ENCODE assay signal across 31 cellular contexts in genomic region chr9:112712678-112713077, GRCh38.
"Had no signal": no experiment of that assay in that cellular context is flagged by ENCODE, and none has a peak within 500 bp of the region (broad histone marks: within the 10 kb centered on the region; RNA-seq: fewer than 3 reads in every experiment).

No MANE protein-coding gene starts in this region.

- H3K9me3 Mint-ChIP-seq: activated B cell treated with CpG ODN at 0.5 μM for 24 hours; activated CD8-positive, alpha-beta T cell treated with anti-CD3 and anti-CD28 coated beads for 36 hours; activated naive CD8-positive, alpha-beta T cell treated with anti-CD3 and anti-CD28 coated beads, Interleukin-2, amount 10 ng/mL, durations not matched to agents 7 days and 5 days; activated T-cell treated with anti-CD3 and anti-CD28 coated beads, Interleukin-2, amount 50 U/mL, for 4 hours; activated T-helper 17 cell treated with anti-CD3 and anti-CD28 coated beads, Interleukin-2, amount 50 U/mL, for 72 hours; effector memory CD8-positive, alpha-beta T cell; T-helper 1 cell treated with Interleukin-12 subunit alpha and Interleukin-12 subunit beta and Interleukin-4 antibody, amounts not matched to agents 30 μg/mL and 1 μg/mL, for 36 hours had no signal

- H3K4me3 ChIP-seq: esophagus squamous epithelium, gastroesophageal sphincter had no signal

- H3K27ac ChIP-seq: brain microvascular endothelial cell, esophagus squamous epithelium, gastroesophageal sphincter, WERI-Rb-1 had no signal

- H3K27me3 Mint-ChIP-seq: activated B cell treated with CpG ODN at 0.5 μM for 24 hours; activated CD8-positive, alpha-beta T cell treated with anti-CD3 and anti-CD28 coated beads for 36 hours; activated naive CD8-positive, alpha-beta T cell treated with anti-CD3 and anti-CD28 coated beads, Interleukin-2, amount 10 ng/mL, durations not matched to agents 7 days and 5 days; activated T-helper 17 cell treated with anti-CD3 and anti-CD28 coated beads, Interleukin-2, amount 50 U/mL, for 72 hours; effector memory CD8-positive, alpha-beta T cell; T-cell had no signal

- H3K27ac Mint-ChIP-seq: activated B cell treated with CpG ODN at 0.5 μM for 24 hours; activated CD8-positive, alpha-beta T cell treated with anti-CD3 and anti-CD28 coated beads for 36 hours; activated naive CD8-positive, alpha-beta T cell treated with anti-CD3 and anti-CD28 coated beads, Interleukin-2, amount 10 ng/mL, durations not matched to agents 7 days and 5 days; activated T-helper 17 cell treated with anti-CD3 and anti-CD28 coated beads, Interleukin-2, amount 50 U/mL, for 72 hours; effector memory CD8-positive, alpha-beta T cell; T-cell; T-helper 1 cell treated with Interleukin-12 subunit alpha and Interleukin-12 subunit beta and Interleukin-4 antibody, amounts not matched to agents 30 μg/mL and 1 μg/mL, for 36 hours; T-helper 2 cell treated with Interferon-gamma antibody and Interleukin-4, amounts not matched to agents 5 μg/mL and 100 μg/mL, for 36 hours had no signal

- H3K4me3 Mint-ChIP-seq: activated B cell treated with CpG ODN at 0.5 μM for 24 hours; activated CD8-positive, alpha-beta T cell treated with anti-CD3 and anti-CD28 coated beads for 36 hours; activated naive CD8-positive, alpha-beta T cell treated with anti-CD3 and anti-CD28 coated beads, Interleukin-2, amount 10 ng/mL, durations not matched to agents 7 days and 5 days; activated T-cell treated with anti-CD3 and anti-CD28 coated beads, Interleukin-2, amount 50 U/mL, for 4 hours; activated T-helper 17 cell treated with anti-CD3 and anti-CD28 coated beads, Interleukin-2, amount 50 U/mL, for 72 hours; effector memory CD8-positive, alpha-beta T cell; T-helper 1 cell treated with Interleukin-12 subunit alpha and Interleukin-12 subunit beta and Interleukin-4 antibody, amounts not matched to agents 30 μg/mL and 1 μg/mL, for 36 hours; T-helper 2 cell treated with Interferon-gamma antibody and Interleukin-4, amounts not matched to agents 5 μg/mL and 100 μg/mL, for 36 hours had no signal

- DNase-seq: activated B cell treated with CpG ODN at 0.5 μM for 24 hours; activated CD4-positive, alpha-beta T cell treated with anti-CD3 and anti-CD28 coated beads for 48 hours; activated CD4-positive, alpha-beta T cell treated with anti-CD3 and anti-CD28 coated beads, Interleukin-2, amount 50 U/mL, for 1 hour; activated CD4-positive, alpha-beta T cell treated with anti-CD3 and anti-CD28 coated beads, Interleukin-2, amount 50 U/mL, for 48 hours; activated CD8-positive, alpha-beta memory T cell treated with anti-CD3 and anti-CD28 coated beads for 24 hours; activated CD8-positive, alpha-beta T cell treated with anti-CD3 and anti-CD28 coated beads for 36 hours; activated effector memory CD4-positive, alpha-beta T cell treated with Interleukin-2 at 50 U/mL for 16 hours; activated gamma-delta T cell treated with Interleukin-2 at 50 U/mL for 16 hours; activated naive CD4-positive, alpha-beta T cell treated with anti-CD3 and anti-CD28 coated beads, Interleukin-2, amount 50 U/mL, for 16 hours; activated naive CD4-positive, alpha-beta T cell treated with Interleukin-2 at 50 U/mL for 16 hours; activated naive CD8-positive, alpha-beta T cell treated with anti-CD3 and anti-CD28 coated beads, Interleukin-2, amount 10 ng/mL, durations not matched to agents 7 days and 5 days; activated T-cell treated with anti-CD3 and anti-CD28 coated beads, Interleukin-2, amount 50 U/mL, for 4 hours; amniotic stem cell; anterior cingulate cortex; brain microvascular endothelial cell; cortex of kidney; dermis blood vessel endothelial cell; effector CD4-positive, alpha-beta T cell; effector memory CD8-positive, alpha-beta T cell; esophagus squamous epithelium; foreskin melanocyte; head of caudate nucleus; SW 1271; T-cell; T1000; WERI-Rb-1 had no signal

- ATAC-seq: activated CD4-positive, CD25-positive, alpha-beta regulatory T cell treated with anti-CD3 and anti-CD28 coated beads, Interleukin-2, amount 50 U/mL, for 24 hours; activated CD8-positive, alpha-beta T cell treated with anti-CD3 and anti-CD28 coated beads for 36 hours; activated T-cell treated with anti-CD3 and anti-CD28 coated beads, Interleukin-2, amount 50 U/mL, for 4 hours; activated T-helper 17 cell treated with anti-CD3 and anti-CD28 coated beads, Interleukin-2, amount 50 U/mL, for 72 hours; effector memory CD8-positive, alpha-beta T cell; gastroesophageal sphincter; T-cell had no signal

- H3K27me3 ChIP-seq: brain microvascular endothelial cell, esophagus squamous epithelium, gastroesophageal sphincter had no signal

- H3K9me3 ChIP-seq: esophagus squamous epithelium had no signal
